2 cellular contexts compared by ENCODE assay signal in the genomic region with DNA sequence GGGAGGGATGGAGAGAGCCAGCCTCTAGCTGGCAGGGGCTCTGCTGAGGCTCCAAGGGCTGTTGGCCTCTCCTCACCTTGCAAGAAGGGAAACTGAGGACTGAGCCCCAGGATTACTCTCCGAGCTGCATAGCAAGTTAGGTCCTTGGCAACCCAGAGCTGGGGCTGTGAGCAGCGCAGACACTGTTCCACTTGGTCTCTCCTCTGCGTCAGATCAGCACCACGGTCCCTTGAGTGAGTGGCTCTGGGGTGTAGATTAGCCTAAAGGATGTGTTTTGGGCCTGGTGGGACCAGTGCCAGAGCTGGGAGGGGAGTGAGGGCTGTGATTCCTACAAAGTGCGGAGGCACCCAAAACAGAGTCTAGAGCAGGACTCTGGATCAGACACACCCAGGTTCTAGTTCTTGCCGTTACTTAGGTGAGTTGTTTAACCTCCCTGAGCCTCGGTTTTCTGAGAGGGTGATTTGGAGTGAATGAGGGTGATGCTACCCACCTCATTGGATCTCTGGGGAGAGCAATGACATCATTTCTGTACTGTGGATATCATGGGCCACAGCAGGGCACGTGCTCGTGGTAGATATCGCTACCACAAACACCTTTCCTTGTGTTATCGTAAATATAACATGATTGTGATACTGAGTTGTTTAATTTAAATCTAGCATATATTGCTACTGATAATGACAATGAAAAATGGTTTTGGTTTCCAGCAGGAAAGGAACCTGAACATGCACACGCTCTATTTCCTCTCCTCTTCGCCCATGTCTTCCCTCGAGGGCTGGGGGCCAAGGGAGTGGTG.
TF ChIP-seq lines count a peak whose summit lies in the region.

No MANE protein-coding gene starts in this region.

TF ChIP-seq in A549, 52 proteins besides CTCF, POLR2A, EP300 and RAD21:
- TF ChIP-seq CBX8 (IDR thresholded peaks at IDR 0.05) (no peak), ZSCAN20 (CRISPR knock-in tag; IDR thresholded peaks at IDR 0.05) (no peak), PHF8 (IDR thresholded peaks at IDR 0.05; ENCODE audit: borderline replicate concordance, low read depth) (no peak), E2F6 (IDR thresholded peaks at IDR 0.05; ENCODE audit: borderline replicate concordance, low read depth) (no peak), BHLHE40 (IDR thresholded peaks at IDR 0.05; ENCODE audit: low read depth, low read length) (no peak), MAFK (IDR thresholded peaks at IDR 0.05; ENCODE audit: partially characterized antibody) (no peak), HES2 (IDR thresholded peaks at IDR 0.05) (no peak), SREBF2 (IDR thresholded peaks at IDR 0.05) (no peak), USF2 (IDR thresholded peaks at IDR 0.05) (no peak), NFE2L2 (conservative IDR thresholded peaks at IDR 0.05; ENCODE audit: low read length) (no peak), TP53 (CRISPR knock-in tag; IDR thresholded peaks at IDR 0.05) (no peak), ZNF302 (CRISPR knock-in tag; IDR thresholded peaks at IDR 0.05) (no peak), EHMT2 (IDR thresholded peaks at IDR 0.05; ENCODE audit: low read depth) (no peak), RARB (CRISPR knock-in tag; IDR thresholded peaks at IDR 0.05) (no peak), CEBPB (IDR thresholded peaks at IDR 0.05) (no peak), HOXA7 (CRISPR knock-in tag; IDR thresholded peaks at IDR 0.05) (no peak), CBX2 (IDR thresholded peaks at IDR 0.05; ENCODE audit: borderline replicate concordance, low read depth) (no peak)

TF ChIP-seq in K562, 482 proteins besides CTCF, POLR2A, EP300 and RAD21:
- TF ChIP-seq CBFA2T3 (IDR thresholded peaks at IDR 0.05) = peak; percentile 39
- TF ChIP-seq, protein P1, sequence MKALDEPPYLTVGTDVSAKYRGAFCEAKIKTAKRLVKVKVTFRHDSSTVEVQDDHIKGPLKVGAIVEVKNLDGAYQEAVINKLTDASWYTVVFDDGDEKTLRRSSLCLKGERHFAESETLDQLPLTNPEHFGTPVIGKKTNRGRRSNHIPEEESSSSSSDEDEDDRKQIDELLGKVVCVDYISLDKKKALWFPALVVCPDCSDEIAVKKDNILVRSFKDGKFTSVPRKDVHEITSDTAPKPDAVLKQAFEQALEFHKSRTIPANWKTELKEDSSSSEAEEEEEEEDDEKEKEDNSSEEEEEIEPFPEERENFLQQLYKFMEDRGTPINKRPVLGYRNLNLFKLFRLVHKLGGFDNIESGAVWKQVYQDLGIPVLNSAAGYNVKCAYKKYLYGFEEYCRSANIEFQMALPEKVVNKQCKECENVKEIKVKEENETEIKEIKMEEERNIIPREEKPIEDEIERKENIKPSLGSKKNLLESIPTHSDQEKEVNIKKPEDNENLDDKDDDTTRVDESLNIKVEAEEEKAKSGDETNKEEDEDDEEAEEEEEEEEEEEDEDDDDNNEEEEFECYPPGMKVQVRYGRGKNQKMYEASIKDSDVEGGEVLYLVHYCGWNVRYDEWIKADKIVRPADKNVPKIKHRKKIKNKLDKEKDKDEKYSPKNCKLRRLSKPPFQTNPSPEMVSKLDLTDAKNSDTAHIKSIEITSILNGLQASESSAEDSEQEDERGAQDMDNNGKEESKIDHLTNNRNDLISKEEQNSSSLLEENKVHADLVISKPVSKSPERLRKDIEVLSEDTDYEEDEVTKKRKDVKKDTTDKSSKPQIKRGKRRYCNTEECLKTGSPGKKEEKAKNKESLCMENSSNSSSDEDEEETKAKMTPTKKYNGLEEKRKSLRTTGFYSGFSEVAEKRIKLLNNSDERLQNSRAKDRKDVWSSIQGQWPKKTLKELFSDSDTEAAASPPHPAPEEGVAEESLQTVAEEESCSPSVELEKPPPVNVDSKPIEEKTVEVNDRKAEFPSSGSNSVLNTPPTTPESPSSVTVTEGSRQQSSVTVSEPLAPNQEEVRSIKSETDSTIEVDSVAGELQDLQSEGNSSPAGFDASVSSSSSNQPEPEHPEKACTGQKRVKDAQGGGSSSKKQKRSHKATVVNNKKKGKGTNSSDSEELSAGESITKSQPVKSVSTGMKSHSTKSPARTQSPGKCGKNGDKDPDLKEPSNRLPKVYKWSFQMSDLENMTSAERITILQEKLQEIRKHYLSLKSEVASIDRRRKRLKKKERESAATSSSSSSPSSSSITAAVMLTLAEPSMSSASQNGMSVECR (CRISPR knock-in tag; IDR thresholded peaks at IDR 0.05) = no peak
- TF ChIP-seq ARID2 (IDR thresholded peaks at IDR 0.05) = no peak
- TF ChIP-seq ZFX (CRISPR knock-in tag; IDR thresholded peaks at IDR 0.05) = no peak
- TF ChIP-seq SAP30 (IDR thresholded peaks at IDR 0.05; ENCODE audit: borderline replicate concordance, insufficient read depth, low read depth, low read length, poor library complexity, severe bottlenecking) = no peak
- peak; percentile 76 for TF ChIP-seq BHLHE40 (IDR thresholded peaks at IDR 0.05; ENCODE audit: low read length)
- no peak for TF ChIP-seq RBM14 (IDR thresholded peaks at IDR 0.05; ENCODE audit: borderline replicate concordance, insufficient read depth, low read depth, low read length)
- no peak for TF ChIP-seq NBN (IDR thresholded peaks at IDR 0.05; ENCODE audit: low read depth)
- TF ChIP-seq, protein P2, sequence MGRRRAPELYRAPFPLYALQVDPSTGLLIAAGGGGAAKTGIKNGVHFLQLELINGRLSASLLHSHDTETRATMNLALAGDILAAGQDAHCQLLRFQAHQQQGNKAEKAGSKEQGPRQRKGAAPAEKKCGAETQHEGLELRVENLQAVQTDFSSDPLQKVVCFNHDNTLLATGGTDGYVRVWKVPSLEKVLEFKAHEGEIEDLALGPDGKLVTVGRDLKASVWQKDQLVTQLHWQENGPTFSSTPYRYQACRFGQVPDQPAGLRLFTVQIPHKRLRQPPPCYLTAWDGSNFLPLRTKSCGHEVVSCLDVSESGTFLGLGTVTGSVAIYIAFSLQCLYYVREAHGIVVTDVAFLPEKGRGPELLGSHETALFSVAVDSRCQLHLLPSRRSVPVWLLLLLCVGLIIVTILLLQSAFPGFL (CRISPR knock-in tag; IDR thresholded peaks at IDR 0.05) = no peak
- no peak for TF ChIP-seq CREB5 (CRISPR knock-in tag; IDR thresholded peaks at IDR 0.05)
- TF ChIP-seq MED1 (CRISPR knock-in tag; IDR thresholded peaks at IDR 0.05; ENCODE audit: borderline replicate concordance) = no peak
- no peak for TF ChIP-seq ZNF121 (CRISPR knock-in tag; conservative IDR thresholded peaks at IDR 0.05)
- no peak for TF ChIP-seq BRD9 (IDR thresholded peaks at IDR 0.05; ENCODE audit: low read depth, partially characterized antibody)
- peak; percentile 42; the same call in 1 of the 2 replicates for TF ChIP-seq L3MBTL2 (IDR thresholded peaks at IDR 0.05)
- TF ChIP-seq CBX5 (IDR thresholded peaks at IDR 0.05; ENCODE audit: borderline replicate concordance, low read depth) = no peak
- TF ChIP-seq CREB3L1 (IDR thresholded peaks at IDR 0.05; ENCODE audit: borderline replicate concordance, low read depth) = no peak
- no peak for TF ChIP-seq FOXP1 (CRISPR knock-in tag; IDR thresholded peaks at IDR 0.05)
- TF ChIP-seq ZNF785 (CRISPR knock-in tag; IDR thresholded peaks at IDR 0.05) = no peak
- TF ChIP-seq ZNF408 (CRISPR knock-in tag; IDR thresholded peaks at IDR 0.05; ENCODE audit: low read depth) = no peak
- TF ChIP-seq MGA (IDR thresholded peaks at IDR 0.05) = 0 out of 2 replicates have a peak, but pooled peaks have one; percentile 13
- peak; percentile 62; the same call in 1 of the 2 replicates for TF ChIP-seq HES1 (IDR thresholded peaks at IDR 0.05; ENCODE audit: low read depth)
- TF ChIP-seq YBX1 (IDR thresholded peaks at IDR 0.05) = no peak
- TF ChIP-seq FOXM1 (IDR thresholded peaks at IDR 0.05; ENCODE audit: low read depth) = no peak
- no peak for TF ChIP-seq FOXM1 (CRISPR knock-in tag; IDR thresholded peaks at IDR 0.05; ENCODE audit: low read depth)
- TF ChIP-seq ATF7 (IDR thresholded peaks at IDR 0.05) = peak; percentile 32; the same call in 1 of the 2 replicates
- no peak for TF ChIP-seq ZNF324 (CRISPR knock-in tag; IDR thresholded peaks at IDR 0.05)
